ENCODE assay signal across 17 cellular contexts in genomic region chr13:50726164-50726563, GRCh38.
DNase-seq lines count a peak whose midpoint lies in the region; ATAC-seq and TF ChIP-seq lines count a peak whose summit lies in the region.
"Had no signal": no experiment of that assay in that cellular context is flagged by ENCODE, and none has a peak within 500 bp of the region (broad histone marks: within the 10 kb centered on the region; RNA-seq: fewer than 3 reads in every experiment).

No MANE protein-coding gene starts in this region.

- H3K4me2 ChIP-seq in OCI-LY1 (ENCODE audit: low read length) (peak overlapping the region; percentile 6; the same call in 1 of the 2 replicates), neural progenitor cell (no peak overlapping the region)

- peaks cover 26 to 42% (median 38%) of the 10 kb centered on the region in 3 donors for H3K4me1 Mint-ChIP-seq in naive B cell
- peaks cover 29 to 40% of the 10 kb centered on the region in 2 donors for H3K4me1 Mint-ChIP-seq in stimulated activated naive B cell treated with anti-CD40 and anti-IgM and Interleukin-4, amounts not matched to agents 10 μg/mL and 1 μg/mL and 100 μg/mL, for 72 hours
- no peaks in the 10 kb centered on the region for H3K4me1 Mint-ChIP-seq in neural progenitor cell
- H3K4me1 Mint-ChIP-seq: CD8-positive, alpha-beta memory T cell had no signal

- peak overlapping the region in 6 of 8 donors; percentile 56 to 81 (median 70) for H3K4me3 Mint-ChIP-seq in naive B cell
- peak overlapping the region; percentile 56 to 72 for H3K4me3 Mint-ChIP-seq in stimulated activated naive B cell treated with anti-CD40 and anti-IgM and Interleukin-4, amounts not matched to agents 10 μg/mL and 1 μg/mL and 100 μg/mL, for 72 hours
- H3K4me3 Mint-ChIP-seq in neural progenitor cell: no peak overlapping the region
- H3K4me3 Mint-ChIP-seq: CD8-positive, alpha-beta memory T cell; HFFc6 had no signal

- H3K9me3 Mint-ChIP-seq in naive B cell: peaks cover 0 to 7% (median 5%) of the 10 kb centered on the region in 7 donors
- H3K9me3 Mint-ChIP-seq in stimulated activated naive B cell treated with anti-CD40 and anti-IgM and Interleukin-4, amounts not matched to agents 10 μg/mL and 1 μg/mL and 100 μg/mL, for 72 hours: peaks cover 0 to 4% of the 10 kb centered on the region in 2 donors
- peaks cover 13% of the 10 kb centered on the region for H3K9me3 Mint-ChIP-seq in neural progenitor cell

- H3K9me3 ChIP-seq in OCI-LY1 (ENCODE audit: low read length) (peaks cover 8% of the 10 kb centered on the region), neural progenitor cell (ENCODE audit: low read depth) (no peaks in the 10 kb centered on the region)
- H3K9me3 ChIP-seq: BE2C had no signal

- H3K27me3 Mint-ChIP-seq in naive B cell (no peaks in the 10 kb centered on the region), neural progenitor cell (ENCODE audit: insufficient read depth, low read depth) (peaks cover 3% of the 10 kb centered on the region)
- no peaks in the 10 kb centered on the region for H3K27me3 Mint-ChIP-seq in stimulated activated naive B cell treated with anti-CD40 and anti-IgM and Interleukin-4, amounts not matched to agents 10 μg/mL and 1 μg/mL and 100 μg/mL, for 72 hours

- H3K27me3 ChIP-seq in OCI-LY1 (ENCODE audit: insufficient read depth, low read length) (no peaks in the 10 kb centered on the region), neural progenitor cell (no peaks in the 10 kb centered on the region)
- H3K27me3 ChIP-seq: BE2C had no signal

- no peaks in the 10 kb centered on the region for H3K9me2 ChIP-seq in OCI-LY1 (ENCODE audit: low read depth, low read length)

- H3K9ac ChIP-seq in OCI-LY1 (ENCODE audit: low read length) (no peak overlapping the region), neural progenitor cell (no peak overlapping the region)

- H3F3A ChIP-seq in OCI-LY1 (ENCODE audit: insufficient read depth, low read length) (no peaks in the 10 kb centered on the region), neural progenitor cell (ENCODE audit: low read depth) (no peaks in the 10 kb centered on the region)

- TF ChIP-seq CTCF in OCI-LY1 (IDR thresholded peaks at IDR 0.05; ENCODE audit: low read length): no peak
- no peak for TF ChIP-seq CTCF in neural progenitor cell (IDR thresholded peaks at IDR 0.05)

- H3K79me2 ChIP-seq in OCI-LY1 (ENCODE audit: insufficient read depth, low read length): no peaks in the 10 kb centered on the region
- H3K79me2 ChIP-seq in neural progenitor cell (ENCODE audit: low read depth): no peaks in the 10 kb centered on the region

- H3K27ac ChIP-seq in OCI-LY1 (ENCODE audit: low read depth, low read length, poor library complexity, severe bottlenecking) (peak overlapping the region; percentile 62), neural progenitor cell (no peak overlapping the region)

- H2AFZ ChIP-seq in OCI-LY1 (ENCODE audit: low read length): peak overlapping the region; percentile 76
- H2AFZ ChIP-seq in neural progenitor cell (replicated peaks): no peak overlapping the region

- H3K36me3 ChIP-seq in OCI-LY1 (ENCODE audit: insufficient read depth, low read length) (no peaks in the 10 kb centered on the region; the same call in 1 of the 2 replicates), neural progenitor cell (no peaks in the 10 kb centered on the region)
- H3K36me3 ChIP-seq: BE2C had no signal

- DNase-seq in NCI-H2171 treated with DMSO at 0.1 percent for 48 hours (lab: John Stamatoyannopoulos, UW) (peak; percentile 7), NCI-H2171 (lab: John Stamatoyannopoulos, UW) (no peak), naive B cell (peak; percentile 14), neural progenitor cell (ENCODE audit: low spot score) (no peak), T-helper 1 cell (no peak)
- peak; percentile 8 for DNase-seq in stimulated activated naive B cell treated with anti-CD40 and anti-IgM and Interleukin-4, amounts not matched to agents 10 μg/mL and 1 μg/mL and 100 μg/mL, for 72 hours
- DNase-seq: 8988T; ACHN; BE2C; CD8-positive, alpha-beta memory T cell; DMS53; HCEC 1CT; HFFc6 had no signal

- H3K4me1 ChIP-seq in OCI-LY1 (ENCODE audit: insufficient read depth, low read length, severe bottlenecking): peaks cover 33% of the 10 kb centered on the region
- no peaks in the 10 kb centered on the region for H3K4me1 ChIP-seq in neural progenitor cell
- H3K4me1 ChIP-seq: BE2C had no signal

- ATAC-seq in naive B cell (ENCODE audit: low read depth in 2 of 2): peak; percentile 18 to 58
- ATAC-seq in stimulated activated naive B cell treated with anti-CD40 and anti-IgM and Interleukin-4, amounts not matched to agents 10 μg/mL and 1 μg/mL and 100 μg/mL, for 72 hours (replicated peaks): peak; percentile 72 to 80
- no peak for ATAC-seq in GM18907 (IDR thresholded peaks at IDR 0.05; ENCODE audit: unreplicated experiment)
- ATAC-seq: GM12878, HepG2 had no signal

- peaks cover 0 to 10% of the 10 kb centered on the region in 2 donors for H3K36me3 Mint-ChIP-seq in naive B cell
- H3K36me3 Mint-ChIP-seq in stimulated activated naive B cell treated with anti-CD40 and anti-IgM and Interleukin-4, amounts not matched to agents 10 μg/mL and 1 μg/mL and 100 μg/mL, for 72 hours: peaks cover 6 to 7% of the 10 kb centered on the region in 2 donors
- H3K36me3 Mint-ChIP-seq in neural progenitor cell: no peaks in the 10 kb centered on the region

- H4K20me1 ChIP-seq in OCI-LY1 (ENCODE audit: insufficient read depth, low read length): no peaks in the 10 kb centered on the region
- no peaks in the 10 kb centered on the region for H4K20me1 ChIP-seq in neural progenitor cell (ENCODE audit: low read depth)

- H3K27ac Mint-ChIP-seq in naive B cell: peak overlapping the region in 5 of 6 donors; percentile 32 to 91 (median 70)
- H3K27ac Mint-ChIP-seq in stimulated activated naive B cell treated with anti-CD40 and anti-IgM and Interleukin-4, amounts not matched to agents 10 μg/mL and 1 μg/mL and 100 μg/mL, for 72 hours: peak overlapping the region; percentile 54
- H3K27ac Mint-ChIP-seq in neural progenitor cell: no peak overlapping the region
- H3K27ac Mint-ChIP-seq: CD8-positive, alpha-beta memory T cell; HFFc6 had no signal

- no peak overlapping the region for H3K4me3 ChIP-seq in OCI-LY1 (ENCODE audit: low read depth, low read length, poor library complexity, severe bottlenecking)
- H3K4me3 ChIP-seq in neural progenitor cell: no peak overlapping the region
- H3K4me3 ChIP-seq: GM12878 had no signal

Comparison
In these comparisons a context has a peak if more than half of its experiments do, and no peak if none do; other contexts are left out.
1. DNase-seq: peak in NCI-H2171 treated with DMSO at 0.1 percent for 48 hours (single experiment), naive B cell (single experiment) and stimulated activated naive B cell treated with anti-CD40 and anti-IgM and Interleukin-4, amounts not matched to agents 10 μg/mL and 1 μg/mL and 100 μg/mL, for 72 hours (single experiment); none in NCI-H2171 (single experiment), neural progenitor cell (single experiment) and T-helper 1 cell (0 of 5).